In the genomic region with DNA sequence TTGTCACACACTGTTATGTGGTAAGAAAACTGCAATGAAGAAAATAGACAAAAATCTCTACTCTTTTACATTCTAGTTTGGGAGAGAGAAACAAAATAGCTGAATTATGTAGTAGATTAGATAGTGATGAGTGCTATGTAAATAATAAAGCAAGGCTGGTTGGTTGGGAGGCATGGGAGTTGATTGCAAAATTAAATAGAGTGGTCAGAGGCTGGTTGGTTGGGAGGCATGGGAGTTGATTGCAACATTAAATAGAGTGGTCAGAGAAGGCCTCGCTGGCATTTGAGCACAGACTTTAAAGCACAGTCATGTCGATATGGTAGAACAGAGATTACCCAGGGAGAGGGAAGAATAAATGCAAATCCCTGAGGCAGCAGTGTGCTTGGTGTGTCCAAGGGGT, we compare ENCODE assay signal across 17 cellular contexts. TPM values are rescaled to one million over a fixed set of nuclear protein-coding genes. Genes with fewer than 3 reads are reported as not detected.
DNase-seq lines count a peak whose midpoint lies in the region; ATAC-seq and TF ChIP-seq lines count a peak whose summit lies in the region.
"Had no signal": no experiment of that assay in that cellular context is flagged by ENCODE, and none has a peak within 500 bp of the region (broad histone marks: within the 10 kb centered on the region; RNA-seq: fewer than 3 reads in every experiment).

No MANE protein-coding gene starts in this region.

- whole genome bisulfite sequencing in right cardiac atrium: 96% methylated on average over 2 of the region's 2 CpGs
- 90 to 97% (median 93%) methylated on average over 2 of the region's 2 CpGs for WGBS in heart left ventricle, 4 donors

- DNase-seq in right cardiac atrium (no peak), heart left ventricle (no peak), iris pigment epithelial cell (ENCODE audit: low read depth) (peak; percentile 50), progenitor cell of endocrine pancreas (ENCODE audit: low spot score, unreplicated experiment) (no peak), ecto neural progenitor cell (ENCODE audit: low spot score) (no peak)
- no peak for DNase-seq in activated CD8-positive, alpha-beta memory T cell treated with anti-CD3 and anti-CD28 coated beads, Interleukin-2, amount 50 U/mL, for 48 hours
- no peak for DNase-seq in activated T-cell treated with anti-CD3 and anti-CD28 coated beads, Interleukin-2, amount 50 U/mL, for 72 hours
- DNase-seq: DMS79, NCI-H1092, NCI-H2227 treated with DMSO at 0.1 percent for 48 hours, NCI-H69 had no signal

- peaks cover 27% of the 10 kb centered on the region for H3K4me1 Mint-ChIP-seq in progenitor cell of endocrine pancreas (ENCODE audit: low read depth)
- no peaks in the 10 kb centered on the region for H3K4me1 Mint-ChIP-seq in activated T-cell treated with anti-CD3 and anti-CD28 coated beads, Interleukin-2, amount 50 U/mL, for 72 hours (ENCODE audit: low read depth)
- H3K4me1 Mint-ChIP-seq: CD14-positive monocyte had no signal

- TF ChIP-seq POLR2A in heart left ventricle (IDR thresholded peaks at IDR 0.05): no peak

- H3K4me3 Mint-ChIP-seq in progenitor cell of endocrine pancreas (ENCODE audit: low read depth): no peak overlapping the region
- no peak overlapping the region for H3K4me3 Mint-ChIP-seq in activated T-cell treated with anti-CD3 and anti-CD28 coated beads, Interleukin-2, amount 50 U/mL, for 72 hours
- H3K4me3 Mint-ChIP-seq: CD14-positive monocyte had no signal

- H3K36me3 ChIP-seq in heart left ventricle: peaks cover 0 to 60% (median 34%) of the 10 kb centered on the region in 9 donors

- H3K27ac ChIP-seq in right cardiac atrium (ENCODE audit: low read length) (no peak overlapping the region), heart left ventricle (no peak overlapping the region)
- H3K27ac ChIP-seq: RWPE1, SJSA1 had no signal

- peak; percentile 11 to 38 for ATAC-seq in right cardiac atrium
- ATAC-seq in heart left ventricle: no peak
- ATAC-seq in GM19467 (IDR thresholded peaks at IDR 0.05; ENCODE audit: unreplicated experiment): no peak
- ATAC-seq in activated T-cell treated with anti-CD3 and anti-CD28 coated beads, Interleukin-2, amount 50 U/mL, for 72 hours (replicated peaks in 1 of 2): no peak

- intact Hi-C loops in right cardiac atrium (cut with DNase I) (no loop called here), heart left ventricle (cut with DNase I) (loop anchor here in 2 of 10 donors (5.0 to 10.0 kb wide), 2 partner anchors 38 to 50 kb away; no protein-coding TSS in a partner anchor)

- H3K9me3 ChIP-seq in right cardiac atrium (ENCODE audit: control insufficient read depth, low read length) (no peaks in the 10 kb centered on the region), heart left ventricle (no peaks in the 10 kb centered on the region)
- H3K9me3 ChIP-seq: HAP-1, SJSA1 had no signal

- H3K4me1 ChIP-seq in right cardiac atrium (ENCODE audit: control insufficient read depth, insufficient read depth, low read length): peaks cover 4% of the 10 kb centered on the region
- H3K4me1 ChIP-seq in heart left ventricle: peaks cover 0 to 9% (median 0%) of the 10 kb centered on the region in 12 donors
- H3K4me1 ChIP-seq: HAP-1, SJSA1 had no signal

- H3K27me3 Mint-ChIP-seq in progenitor cell of endocrine pancreas: no peaks in the 10 kb centered on the region
- H3K27me3 Mint-ChIP-seq in activated T-cell treated with anti-CD3 and anti-CD28 coated beads, Interleukin-2, amount 50 U/mL, for 72 hours (ENCODE audit: low read depth): no peaks in the 10 kb centered on the region

- H3K4me3 ChIP-seq in right cardiac atrium (ENCODE audit: low read length) (no peak overlapping the region), heart left ventricle (no peak overlapping the region)
- H3K4me3 ChIP-seq: GM12878, HAP-1, SJSA1 had no signal

- H3K27me3 ChIP-seq in right cardiac atrium (ENCODE audit: control insufficient read depth, insufficient read depth) (no peaks in the 10 kb centered on the region), heart left ventricle (no peaks in the 10 kb centered on the region)
- H3K27me3 ChIP-seq: SJSA1 had no signal

- H3K27ac Mint-ChIP-seq in progenitor cell of endocrine pancreas: peak overlapping the region; percentile 18
- no peak overlapping the region for H3K27ac Mint-ChIP-seq in activated T-cell treated with anti-CD3 and anti-CD28 coated beads, Interleukin-2, amount 50 U/mL, for 72 hours

- H3K36me3 Mint-ChIP-seq in progenitor cell of endocrine pancreas (ENCODE audit: insufficient read depth): peaks cover 52% of the 10 kb centered on the region
- peaks cover 6 to 19% of the 10 kb centered on the region in 2 donors for H3K36me3 Mint-ChIP-seq in activated T-cell treated with anti-CD3 and anti-CD28 coated beads, Interleukin-2, amount 50 U/mL, for 72 hours (ENCODE audit: insufficient read depth in 2 of 2)

- peaks cover 12% of the 10 kb centered on the region for H3K9me3 Mint-ChIP-seq in progenitor cell of endocrine pancreas (ENCODE audit: low read depth)
- peaks cover 0 to 2% of the 10 kb centered on the region in 2 donors for H3K9me3 Mint-ChIP-seq in activated T-cell treated with anti-CD3 and anti-CD28 coated beads, Interleukin-2, amount 50 U/mL, for 72 hours

- TF ChIP-seq CTCF in heart left ventricle (IDR thresholded peaks at IDR 0.05): no peak
- no peak for TF ChIP-seq CTCF in progenitor cell of endocrine pancreas (IDR thresholded peaks at IDR 0.05; ENCODE audit: unreplicated experiment)

RNA-seq across cellular contexts. Expression of gene SIK2, which starts 22.4 kb away (rescaled TPM):
- total RNA-seq in right cardiac atrium (10 to 100 TPM; 18.0 to 51.7 (median 21.9) TPM), heart left ventricle (10 to 100 TPM; 15.9 to 45.8 (median 27.7) TPM), progenitor cell of endocrine pancreas (43.0 and 43.7 TPM in 2 replicates)
- polyA plus RNA-seq in right cardiac atrium (7.4 TPM), heart left ventricle (10 to 100 TPM in 1 of 2 donors, 1 to 10 TPM in 1; 4.1 to 23.1 TPM)
- total RNA-seq in activated T-cell treated with anti-CD3 and anti-CD28 coated beads, Interleukin-2, amount 50 U/mL, for 72 hours: 1 to 10 TPM; 9.4 to 9.9 TPM

Comparison
In these comparisons a context has a peak if more than half of its experiments do, and no peak if none do; other contexts are left out.
1. ATAC-seq: peak in right cardiac atrium (2 of 2); none in heart left ventricle (0 of 4), GM19467 (single experiment) and activated T-cell treated with anti-CD3 and anti-CD28 coated beads, Interleukin-2, amount 50 U/mL, for 72 hours (0 of 2).